Comparison of ENCODE assay signal across 23 cellular contexts in genomic region chr16:296806-297510, GRCh38. TPM values are rescaled to one million over a fixed set of nuclear protein-coding genes. Genes with fewer than 3 reads are reported as not detected.
"Had no signal": no experiment of that assay in that cellular context is flagged by ENCODE, and none has a peak within 500 bp of the region (broad histone marks: within the 10 kb centered on the region; RNA-seq: fewer than 3 reads in every experiment).

No MANE protein-coding gene starts in this region.

- H3K4me1 ChIP-seq: esophagus muscularis mucosa, gastroesophageal sphincter, lower lobe of right lung, sigmoid colon, suprapubic skin, thyroid gland, uterus had no signal

- H3K36me3 ChIP-seq: uterus had no signal

- H3K4me3 ChIP-seq: esophagus muscularis mucosa, gastroesophageal sphincter, lower lobe of right lung, sigmoid colon, skin epidermis, suprapubic skin, thyroid gland, uterus had no signal

- H3K27ac ChIP-seq: epithelial cell of prostate, esophagus muscularis mucosa, gastroesophageal sphincter, lower lobe of right lung, sigmoid colon, skin epidermis, suprapubic skin, thyroid gland, uterus had no signal

- H3K27ac Mint-ChIP-seq: effector memory CD8-positive, alpha-beta T cell; memory B cell; mesothelial cell of epicardium; type B pancreatic cell had no signal

- H3K4me3 Mint-ChIP-seq: effector memory CD8-positive, alpha-beta T cell; memory B cell; mesothelial cell of epicardium; natural killer cell; neural crest cell; type B pancreatic cell had no signal

- H3K36me3 Mint-ChIP-seq: natural killer cell, type B pancreatic cell had no signal

- ATAC-seq: effector memory CD8-positive, alpha-beta T cell; gastroesophageal sphincter; left lobe of liver; lower lobe of right lung; natural killer cell had no signal

- H3K27me3 Mint-ChIP-seq: effector memory CD8-positive, alpha-beta T cell; memory B cell; type B pancreatic cell had no signal

- H3K4me1 Mint-ChIP-seq: memory B cell, mesothelial cell of epicardium, neural crest cell had no signal

- DNase-seq: effector memory CD8-positive, alpha-beta T cell; foreskin fibroblast; glutamatergic neuron; islet precursor cell; lower lobe of right lung; natural killer cell; sigmoid colon; stimulated activated CD4-positive, alpha-beta T cell treated with anti-CD3 and anti-CD28 coated beads, Interleukin-2, amount 100 ng/mL, for 24 hours; stimulated activated CD4-positive, alpha-beta T cell treated with anti-CD3 and anti-CD28 coated beads, Interleukin-4, amount 100 ng/mL, for 4 hours; stimulated activated naive CD4-positive, alpha-beta T cell; thyroid gland; uterus had no signal

- H3K9me3 Mint-ChIP-seq: effector memory CD8-positive, alpha-beta T cell; memory B cell; mesothelial cell of epicardium; natural killer cell; neural crest cell; type B pancreatic cell had no signal

- H3K9me3 ChIP-seq: esophagus muscularis mucosa, gastroesophageal sphincter, lower lobe of right lung, sigmoid colon, suprapubic skin, thyroid gland, uterus had no signal

- H3K27me3 ChIP-seq: esophagus muscularis mucosa, gastroesophageal sphincter, sigmoid colon, suprapubic skin, thyroid gland, uterus had no signal

RNA-seq across cellular contexts. Expression of gene PDIA2, which starts 14.0 kb away (rescaled TPM):
- total RNA-seq: lower lobe of right lung, natural killer cell, osteocyte, suprapubic skin had no signal

RNA-seq across cellular contexts. Expression of gene ARHGDIG, which starts 16.6 kb away (rescaled TPM):
- total RNA-seq: lower lobe of right lung, suprapubic skin, thyroid gland had no signal
